Comparison of ENCODE assay signal across 1 cellular context in the genomic region with DNA sequence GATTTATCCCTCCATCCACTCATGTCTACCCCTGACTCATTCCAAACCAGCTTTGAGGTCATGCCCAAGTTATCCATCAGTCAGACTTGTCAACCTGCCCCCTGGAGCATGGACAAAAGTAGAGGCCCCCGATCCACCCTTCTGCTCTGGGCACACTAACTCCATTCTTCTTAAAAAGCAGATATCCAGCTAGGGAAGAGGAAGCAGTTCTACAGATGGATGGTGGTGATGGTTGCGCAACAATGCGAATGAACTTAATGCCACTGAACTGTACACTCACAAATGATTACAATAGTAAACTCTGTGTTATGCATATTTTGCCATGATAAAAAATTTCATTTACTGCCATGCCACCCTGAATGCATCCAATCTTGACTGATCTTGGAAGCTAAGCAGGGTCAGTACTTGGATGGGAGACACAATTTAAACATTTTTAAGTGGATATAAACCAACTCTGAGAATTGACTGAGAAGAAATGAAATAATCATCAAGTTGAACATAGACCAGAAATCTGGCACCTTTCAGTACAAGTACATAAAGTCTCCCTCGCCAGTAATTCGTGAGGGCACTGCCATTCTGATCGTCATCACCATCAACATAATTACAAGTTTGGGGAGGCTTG.
TF ChIP-seq lines count a peak whose summit lies in the region.

No MANE protein-coding gene starts in this region.

TF ChIP-seq in liver, 16 proteins besides CTCF, POLR2A, EP300 and RAD21:
- TF ChIP-seq HNF4A (conservative IDR thresholded peaks at IDR 0.05) (no peak), NR2F2 (IDR thresholded peaks at IDR 0.05) (no peak), RXRA (IDR thresholded peaks at IDR 0.05) (peak; percentile 67 to 73), FOXA1 (IDR thresholded peaks at IDR 0.05) (no peak), EGR1 (IDR thresholded peaks at IDR 0.05; ENCODE audit: low read depth in 2 of 2) (no peak)
